In genomic region chr10:46555366-46555712, GRCh38 we compare ENCODE assay signal across 16 cellular contexts. TPM values are rescaled to one million over a fixed set of nuclear protein-coding genes. Genes with fewer than 3 reads are reported as not detected.
DNase-seq lines count a peak whose midpoint lies in the region; ATAC-seq and TF ChIP-seq lines count a peak whose summit lies in the region.
"Had no signal": no experiment of that assay in that cellular context is flagged by ENCODE, and none has a peak within 500 bp of the region (broad histone marks: within the 10 kb centered on the region; RNA-seq: fewer than 3 reads in every experiment).

No MANE protein-coding gene starts in this region.

- H3K9me3 ChIP-seq in body of pancreas: no peaks in the 10 kb centered on the region
- peaks cover 0 to 3% of the 10 kb centered on the region in 2 donors for H3K9me3 ChIP-seq in lung (ENCODE audit: control insufficient read depth in 2 of 2, insufficient read depth in 1 of 2, low read length in 1 of 2)
- no peaks in the 10 kb centered on the region for H3K9me3 ChIP-seq in transverse colon
- H3K9me3 ChIP-seq: SJCRH30, uterus had no signal

- H3K27ac ChIP-seq in body of pancreas (peak overlapping the region in 1 of 4 donors; percentile 46), lung (ENCODE audit: low read depth in 1 of 2, low read length in 1 of 2) (peak overlapping the region in 1 of 2 donors; percentile 37), transverse colon (peak overlapping the region in 1 of 4 donors; percentile 65)
- H3K27ac ChIP-seq: SJCRH30, uterus, WERI-Rb-1 had no signal

- H3K36me3 ChIP-seq in body of pancreas (replicated peaks in 1 of 2; ENCODE audit: insufficient read depth in 1 of 2, low read depth in 2 of 2): no peaks in the 10 kb centered on the region
- no peaks in the 10 kb centered on the region for H3K36me3 ChIP-seq in lung (ENCODE audit: control insufficient read depth in 2 of 2, insufficient read depth in 2 of 2, low read length in 2 of 2)
- no peaks in the 10 kb centered on the region for H3K36me3 ChIP-seq in transverse colon
- H3K36me3 ChIP-seq: SJCRH30, uterus, WERI-Rb-1 had no signal

- intact Hi-C loops in body of pancreas (cut with DNase I): no loop called here
- intact Hi-C loops in transverse colon (cut with DNase I; ENCODE audit: low total_unique reads): no loop called here

- TF ChIP-seq POLR2A in body of pancreas (IDR thresholded peaks at IDR 0.05) (no peak), transverse colon (IDR thresholded peaks at IDR 0.05) (no peak)

- in situ Hi-C loops in transverse colon (cut with MboI; ENCODE audit: low pct_ligation_motif_present in 1 of 4, low pct_unique_long_range_greater_than_20kb in 1 of 4, low sequenced_read_pairs in 3 of 4): no loop called here

- H3K9me3 Mint-ChIP-seq in activated naive CD4-positive, alpha-beta T cell treated with anti-CD3 and anti-CD28 coated beads, Interleukin-2, amount 50 U/mL, for 72 hours: no peaks in the 10 kb centered on the region
- H3K9me3 Mint-ChIP-seq: activated T-cell treated with anti-CD3 and anti-CD28 coated beads, Interleukin-2, amount 50 U/mL, for 4 hours had no signal

- peak; percentile 5 to 47 for DNase-seq in activated naive CD4-positive, alpha-beta T cell treated with anti-CD3 and anti-CD28 coated beads, Interleukin-2, amount 50 U/mL, for 72 hours (ENCODE audit: low spot score in 2 of 2)
- no peak for DNase-seq in activated naive CD4-positive, alpha-beta T cell (lab: John Stamatoyannopoulos, UW)
- DNase-seq in body of pancreas: peak in 3 of 4 donors; percentile 4 to 28 (median 23)
- peak; percentile 43 for DNase-seq in lung (ENCODE audit: low spot score)
- no peak for DNase-seq in transverse colon
- no peak for DNase-seq in NCI-H82 treated with DMSO at 0.1 percent for 48 hours (lab: John Stamatoyannopoulos, UW; ENCODE audit: unreplicated experiment)
- DNase-seq in NCI-H2196 treated with DMSO at 0.1 percent for 48 hours (lab: John Stamatoyannopoulos, UW; ENCODE audit: unreplicated experiment): no peak
- no peak for DNase-seq in iPS-NIHi11 (ENCODE audit: low spot score)
- DNase-seq: activated T-cell treated with anti-CD3 and anti-CD28 coated beads, Interleukin-2, amount 50 U/mL, for 4 hours; hippocampal formation; NCI-H1694 treated with DMSO at 0.1 percent for 48 hours; NCI-H82; SJCRH30; uterus had no signal

- no peak for TF ChIP-seq EP300 in transverse colon (IDR thresholded peaks at IDR 0.05; ENCODE audit: low read depth)

- H3K27ac Mint-ChIP-seq in activated naive CD4-positive, alpha-beta T cell treated with anti-CD3 and anti-CD28 coated beads, Interleukin-2, amount 50 U/mL, for 72 hours: no peak overlapping the region
- H3K27ac Mint-ChIP-seq: IgD-negative memory B cell had no signal

- no peaks in the 10 kb centered on the region for H3K27me3 ChIP-seq in body of pancreas
- H3K27me3 ChIP-seq in lung (ENCODE audit: control insufficient read depth, insufficient read depth): no peaks in the 10 kb centered on the region
- H3K27me3 ChIP-seq in transverse colon: peaks cover 38% of the 10 kb centered on the region
- H3K27me3 ChIP-seq: SJCRH30 had no signal

- no peak for TF ChIP-seq CTCF in body of pancreas (IDR thresholded peaks at IDR 0.05)
- TF ChIP-seq CTCF in lung (IDR thresholded peaks at IDR 0.05; ENCODE audit: control extremely low read depth, extremely low read depth): no peak
- TF ChIP-seq CTCF in transverse colon (IDR thresholded peaks at IDR 0.05): no peak

- WGBS in body of pancreas, 2 donors: 47 to 51% methylated on average over 4 of the region's 4 CpGs
- WGBS in lung, 2 donors: 60 to 80% methylated on average over 4 of the region's 4 CpGs
- 65 to 69% methylated on average over 3 to 4 of the region's 4 CpGs for WGBS in transverse colon (ENCODE audit: low coverage in 1 of 2), 2 donors

- H3K36me3 Mint-ChIP-seq in activated naive CD4-positive, alpha-beta T cell treated with anti-CD3 and anti-CD28 coated beads, Interleukin-2, amount 50 U/mL, for 72 hours: no peaks in the 10 kb centered on the region

- H3K4me1 ChIP-seq in body of pancreas (peaks cover 13% of the 10 kb centered on the region), lung (ENCODE audit: control insufficient read depth in 2 of 2, insufficient read depth in 2 of 2, low read length in 2 of 2) (peaks cover 0 to 14% of the 10 kb centered on the region in 2 donors), transverse colon (peaks cover 3 to 21% (median 16%) of the 10 kb centered on the region in 4 donors)

- H3K4me3 ChIP-seq in body of pancreas: no peak overlapping the region
- H3K4me3 ChIP-seq in lung: peak overlapping the region; percentile 29
- H3K4me3 ChIP-seq in transverse colon: peak overlapping the region in 3 of 4 donors; percentile 48 to 61 (median 50)
- H3K4me3 ChIP-seq: SJCRH30, uterus had no signal

- ATAC-seq in activated naive CD4-positive, alpha-beta T cell treated with anti-CD3 and anti-CD28 coated beads, Interleukin-2, amount 50 U/mL, for 72 hours: no peak
- ATAC-seq in body of pancreas (no peak), lung (ENCODE audit: insufficient read depth, low FRiP score) (no peak)

RNA-seq across cellular contexts. Expression of gene GPRIN2, which starts 1.1 kb away (rescaled TPM):
- total RNA-seq in activated naive CD4-positive, alpha-beta T cell treated with anti-CD3 and anti-CD28 coated beads, Interleukin-2, amount 50 U/mL, for 72 hours: not detected
- total RNA-seq in body of pancreas (10 to 100 TPM; 15.8 to 16.3 TPM), lung (10 to 100 TPM; 23.2 to 36.5 TPM), transverse colon (10 to 100 TPM; 31.3 to 97.3 (median 53.1) TPM)
- 10 to 100 TPM; 17.7 to 35.0 TPM for polyA plus RNA-seq in lung
- total RNA-seq: activated T-cell treated with anti-CD3 and anti-CD28 coated beads, Interleukin-2, amount 50 U/mL, for 4 hours; SJCRH30 had no signal
- polyA plus RNA-seq: IgD-negative memory B cell had no signal

RNA-seq across cellular contexts. Expression of gene SYT15, which starts 23.6 kb away (rescaled TPM):
- total RNA-seq in activated naive CD4-positive, alpha-beta T cell treated with anti-CD3 and anti-CD28 coated beads, Interleukin-2, amount 50 U/mL, for 72 hours: 1 to 10 TPM in 1 of 2 donors, under 1 TPM in 1; 0.27 to 1.4 TPM
- total RNA-seq in body of pancreas (1 to 10 TPM; 3.4 to 6.3 TPM), lung (10 to 100 TPM; 24.8 to 53.5 TPM), transverse colon (under 1 TPM; 0.32 to 0.80 (median 0.39) TPM)
- 10 to 100 TPM in 1 of 2 donors, 1 to 10 TPM in 1; 3.8 to 18.4 TPM for polyA plus RNA-seq in lung
- total RNA-seq: SJCRH30 had no signal

Comparison
In these comparisons a context has a peak if more than half of its experiments do, and no peak if none do; other contexts are left out.
1. DNase-seq: peak in activated naive CD4-positive, alpha-beta T cell treated with anti-CD3 and anti-CD28 coated beads, Interleukin-2, amount 50 U/mL, for 72 hours (2 of 2), body of pancreas (3 of 4) and lung (single experiment); none in activated naive CD4-positive, alpha-beta T cell (0 of 4), transverse colon (single experiment), NCI-H82 treated with DMSO at 0.1 percent for 48 hours (single experiment), NCI-H2196 treated with DMSO at 0.1 percent for 48 hours (single experiment) and iPS-NIHi11 (single experiment).
2. H3K4me3 ChIP-seq: peak in lung (single experiment) and transverse colon (3 of 4); none in body of pancreas (0 of 2).
3. RNA of gene GPRIN2, which starts 1.1 kb away (total RNA-seq): 31.3 to 97.3 TPM in transverse colon, 23.2 to 36.5 TPM in lung and 15.8 to 16.3 TPM in body of pancreas; not detected in activated naive CD4-positive, alpha-beta T cell treated with anti-CD3 and anti-CD28 coated beads, Interleukin-2, amount 50 U/mL, for 72 hours; every median in the first group is over 10 times any median in the second.